Comparison of ENCODE assay signal across 20 cellular contexts in genomic region chrX:150605603-150606002, GRCh38. TPM values are rescaled to one million over a fixed set of nuclear protein-coding genes. Genes with fewer than 3 reads are reported as not detected.
DNase-seq lines count a peak whose midpoint lies in the region; ATAC-seq and TF ChIP-seq lines count a peak whose summit lies in the region.
"Had no signal": no experiment of that assay in that cellular context is flagged by ENCODE, and none has a peak within 500 bp of the region (broad histone marks: within the 10 kb centered on the region; RNA-seq: fewer than 3 reads in every experiment).

No MANE protein-coding gene starts in this region.

- no peak for TF ChIP-seq CTCF in PC-9 (conservative IDR thresholded peaks at IDR 0.05)
- no peak for TF ChIP-seq CTCF in mucosa of descending colon (IDR thresholded peaks at IDR 0.05)

- no peaks in the 10 kb centered on the region for H3F3A ChIP-seq in PC-9 (ENCODE audit: insufficient read depth, low read depth)

- CTCF ChIA-PET in PC-9 (lab: Charles Lee) = no interaction called here

- peak; percentile 97 for ATAC-seq in left colon
- ATAC-seq in mucosa of descending colon = peak; percentile 91
- ATAC-seq: Panc1 had no signal

- no peaks in the 10 kb centered on the region for H3K9me2 ChIP-seq in PC-9 (ENCODE audit: insufficient read depth)

- H3K4me2 ChIP-seq in PC-9 = no peak overlapping the region

- H3K36me3 ChIP-seq in PC-9 (ENCODE audit: low read depth) (no peaks in the 10 kb centered on the region), mucosa of descending colon (ENCODE audit: low read depth) (no peaks in the 10 kb centered on the region), HAP-1 (replicated peaks) (no peaks in the 10 kb centered on the region)
- H3K36me3 ChIP-seq: MG63 had no signal

- in situ Hi-C loops in HAP-1 (cut with MboI; ENCODE audit: low sequenced_read_pairs) = no loop called here

- H2AFZ ChIP-seq in PC-9 = no peak overlapping the region

- no TSS peak for BruUV-seq in PC-9 (replicated peaks; lab: Mats Ljungman, UMichigan)

- H3K9me3 ChIP-seq in PC-9 (ENCODE audit: insufficient read depth, low read depth) = no peaks in the 10 kb centered on the region
- no peaks in the 10 kb centered on the region for H3K9me3 ChIP-seq in mucosa of descending colon
- no peaks in the 10 kb centered on the region; the same call in 1 of the 2 replicates for H3K9me3 ChIP-seq in HAP-1
- H3K9me3 ChIP-seq: MG63 had no signal

- H3K27me3 ChIP-seq in PC-9 (ENCODE audit: insufficient read depth, low read depth) (no peaks in the 10 kb centered on the region), HAP-1 (ENCODE audit: low read depth) (no peaks in the 10 kb centered on the region)
- H3K27me3 ChIP-seq: BLaER1 treated with 17β-estradiol and CSF1 and Interleukin-3, amounts not matched to agents 10 nM and 100 nM; MG63 had no signal

- no peaks in the 10 kb centered on the region for H4K20me1 ChIP-seq in PC-9 (ENCODE audit: insufficient read depth)
- H4K20me1 ChIP-seq: BLaER1 treated with 17β-estradiol and CSF1 and Interleukin-3, amounts not matched to agents 10 nM and 100 nM had no signal

- H3K4me3 ChIP-seq in PC-9 (no peak overlapping the region), mucosa of descending colon (no peak overlapping the region), HAP-1 (no peak overlapping the region)
- H3K4me3 ChIP-seq: BLaER1 treated with 17β-estradiol and CSF1 and Interleukin-3, amounts not matched to agents 10 nM and 100 nM; MG63; SK-N-MC had no signal

- intact Hi-C loops in PC-9 (cut with micrococcal nuclease; ENCODE audit: unreplicated experiment) = no loop called here
- intact Hi-C loops in left colon (cut with DNase I, micrococcal nuclease) = no loop called here
- intact Hi-C loops in mucosa of descending colon (cut with DNase I, micrococcal nuclease) = no loop called here

- POLR2A ChIA-PET in PC-9 (lab: Charles Lee; ENCODE audit: unreplicated experiment) = interaction anchor here (0.6 kb wide), 1 partner anchor 22 kb away, joined by 3 read pairs; no protein-coding TSS in a partner anchor

- H3K27ac ChIP-seq in PC-9 = no peak overlapping the region
- H3K27ac ChIP-seq: RWPE1, SK-N-MC had no signal

- DNase-seq in NCI-H2196 treated with DMSO at 0.1 percent for 48 hours (lab: John Stamatoyannopoulos, UW; ENCODE audit: unreplicated experiment) (peak; percentile 1), NCI-H2196 (lab: John Stamatoyannopoulos, UW; ENCODE audit: unreplicated experiment) (no peak), PC-9 (peak; percentile 1 to 46), left colon (peak in 1 of 2 donors; percentile 5), mucosa of descending colon (peak in 1 of 3 donors; percentile 24), germinal center (ENCODE audit: low spot score) (no peak), ecto neural progenitor cell (ENCODE audit: low spot score) (no peak), HAP-1 (ENCODE audit: low spot score in 2 of 2) (no peak)
- DNase-seq: CD4-positive, alpha-beta T cell; KBM-7; MG63; NCI-H2029; NCI-H226; NCI-H510A treated with DMSO at 0.1 percent for 48 hours; NCI-H748 treated with DMSO at 0.1 percent for 48 hours; SHP77 had no signal

- H3K4me1 ChIP-seq in PC-9 (replicated peaks; ENCODE audit: insufficient read depth) (no peaks in the 10 kb centered on the region), mucosa of descending colon (ENCODE audit: low read depth) (no peaks in the 10 kb centered on the region), HAP-1 (no peaks in the 10 kb centered on the region)

- H3K79me2 ChIP-seq in PC-9 (ENCODE audit: low read depth) = no peaks in the 10 kb centered on the region

RNA-seq across cellular contexts. Expression of gene MTM1, which starts 37.2 kb away (rescaled TPM):
- total RNA-seq in PC-9 (2021) = 17.4 and 22.9 TPM in 2 replicates
- total RNA-seq in left colon = 10 to 100 TPM; 51.8 to 66.6 TPM
- total RNA-seq in mucosa of descending colon = 10 to 100 TPM; 42.2 to 77.3 (median 56.9) TPM

Comparison
In these comparisons a context has a peak if more than half of its experiments do, and no peak if none do; other contexts are left out.
1. DNase-seq: peak in NCI-H2196 treated with DMSO at 0.1 percent for 48 hours (single experiment) and PC-9 (2 of 2); none in NCI-H2196 (single experiment), germinal center (single experiment), ecto neural progenitor cell (single experiment) and HAP-1 (0 of 2).